ENCODE assay signal across 1 cellular context in the genomic region with DNA sequence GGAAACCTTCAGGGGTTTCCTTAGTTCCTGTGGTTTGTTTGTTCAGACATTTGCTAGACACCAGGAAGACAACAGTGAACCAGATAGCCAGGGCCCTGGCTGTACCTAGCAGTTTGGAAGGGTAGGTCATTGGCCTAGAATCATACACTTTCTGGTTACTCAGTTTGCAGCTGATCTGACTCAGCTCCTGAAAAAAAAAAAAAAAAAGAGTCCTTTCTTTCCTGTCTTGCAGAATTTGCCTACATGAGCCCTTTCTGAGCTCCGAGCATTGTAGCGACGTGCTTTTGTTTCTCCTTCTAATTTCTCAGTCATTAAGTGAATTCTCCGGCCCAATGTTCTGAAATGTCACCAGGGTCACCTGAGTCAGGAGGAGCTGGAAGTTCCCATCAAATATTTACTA.
TF ChIP-seq lines count a peak whose summit lies in the region.

No MANE protein-coding gene starts in this region.

TF ChIP-seq in IMR-90, 13 proteins besides CTCF, POLR2A, EP300 and RAD21:
- no peak for TF ChIP-seq NFE2L2 (IDR thresholded peaks at IDR 0.05; ENCODE audit: low read depth, low read length)
- TF ChIP-seq CHD1 (IDR thresholded peaks at IDR 0.05; ENCODE audit: low read depth, low read length) = no peak
- TF ChIP-seq FOS (IDR thresholded peaks at IDR 0.05; ENCODE audit: low read depth, low read length) = no peak
- TF ChIP-seq MAZ (IDR thresholded peaks at IDR 0.05; ENCODE audit: borderline replicate concordance, low read depth, low read length) = no peak
- TF ChIP-seq RCOR1 (IDR thresholded peaks at IDR 0.05; ENCODE audit: insufficient replicate concordance, low read length) = no peak
- no peak for TF ChIP-seq BHLHE40 (IDR thresholded peaks at IDR 0.05; ENCODE audit: low read depth, low read length)
- TF ChIP-seq CEBPB (IDR thresholded peaks at IDR 0.05; ENCODE audit: low read depth, low read length) = no peak
- TF ChIP-seq, protein P1, sequence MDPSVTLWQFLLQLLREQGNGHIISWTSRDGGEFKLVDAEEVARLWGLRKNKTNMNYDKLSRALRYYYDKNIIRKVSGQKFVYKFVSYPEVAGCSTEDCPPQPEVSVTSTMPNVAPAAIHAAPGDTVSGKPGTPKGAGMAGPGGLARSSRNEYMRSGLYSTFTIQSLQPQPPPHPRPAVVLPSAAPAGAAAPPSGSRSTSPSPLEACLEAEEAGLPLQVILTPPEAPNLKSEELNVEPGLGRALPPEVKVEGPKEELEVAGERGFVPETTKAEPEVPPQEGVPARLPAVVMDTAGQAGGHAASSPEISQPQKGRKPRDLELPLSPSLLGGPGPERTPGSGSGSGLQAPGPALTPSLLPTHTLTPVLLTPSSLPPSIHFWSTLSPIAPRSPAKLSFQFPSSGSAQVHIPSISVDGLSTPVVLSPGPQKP (IDR thresholded peaks at IDR 0.05; ENCODE audit: borderline replicate concordance, low read depth, low read length) = no peak
- no peak for TF ChIP-seq SMC3 (IDR thresholded peaks at IDR 0.05; ENCODE audit: low read depth, low read length)
- no peak for TF ChIP-seq MXI1 (IDR thresholded peaks at IDR 0.05; ENCODE audit: borderline replicate concordance, low read depth, low read length)
- TF ChIP-seq MAFK (IDR thresholded peaks at IDR 0.05; ENCODE audit: low read depth, low read length) = no peak
- TF ChIP-seq, protein P2, sequence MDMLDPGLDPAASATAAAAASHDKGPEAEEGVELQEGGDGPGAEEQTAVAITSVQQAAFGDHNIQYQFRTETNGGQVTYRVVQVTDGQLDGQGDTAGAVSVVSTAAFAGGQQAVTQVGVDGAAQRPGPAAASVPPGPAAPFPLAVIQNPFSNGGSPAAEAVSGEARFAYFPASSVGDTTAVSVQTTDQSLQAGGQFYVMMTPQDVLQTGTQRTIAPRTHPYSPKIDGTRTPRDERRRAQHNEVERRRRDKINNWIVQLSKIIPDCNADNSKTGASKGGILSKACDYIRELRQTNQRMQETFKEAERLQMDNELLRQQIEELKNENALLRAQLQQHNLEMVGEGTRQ (IDR thresholded peaks at IDR 0.05; ENCODE audit: low read depth, low read length) = no peak
- no peak for TF ChIP-seq RFX5 (IDR thresholded peaks at IDR 0.05; ENCODE audit: low read depth, low read length)
